15 cellular contexts compared by ENCODE assay signal in the genomic region with DNA sequence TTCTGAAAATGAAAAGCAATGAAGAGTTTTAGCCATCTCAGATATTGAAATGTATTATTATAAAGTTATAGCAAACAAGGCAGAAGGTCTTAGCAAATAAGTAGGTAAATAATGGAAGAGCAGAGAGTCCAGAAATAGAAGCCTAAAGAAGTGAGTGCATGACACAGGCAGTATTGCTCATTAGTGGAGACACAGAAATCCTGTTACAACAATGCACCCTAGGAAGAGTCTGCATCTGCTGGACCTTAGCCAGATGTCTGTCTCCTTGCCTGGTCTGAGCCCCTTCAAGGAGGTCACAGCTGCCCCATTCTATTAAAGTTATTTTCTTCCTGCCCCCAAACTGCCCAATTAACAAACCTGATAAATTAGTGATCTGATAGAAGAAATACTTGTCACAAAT.
"Had no signal": no experiment of that assay in that cellular context is flagged by ENCODE, and none has a peak within 500 bp of the region (broad histone marks: within the 10 kb centered on the region; RNA-seq: fewer than 3 reads in every experiment).

No MANE protein-coding gene starts in this region.

- H3K4me1 Mint-ChIP-seq: activated CD4-positive, alpha-beta T cell treated with anti-CD3 and anti-CD28 coated beads, Interleukin-2, amount 10 ng/mL, durations not matched to agents 7 days and 5 days; T-helper 17 cell had no signal

- H3K4me3 Mint-ChIP-seq: activated CD4-positive, alpha-beta T cell treated with anti-CD3 and anti-CD28 coated beads, Interleukin-2, amount 10 ng/mL, durations not matched to agents 7 days and 5 days; stimulated activated memory B cell treated with anti-CD40 and anti-IgM and Interleukin-4, amounts not matched to agents 10 μg/mL and 1 μg/mL and 100 μg/mL, for 72 hours; T-helper 17 cell had no signal

- H3K4me1 ChIP-seq: right atrium auricular region, tibial artery, vagina had no signal

- H3K27me3 ChIP-seq: brain microvascular endothelial cell, right atrium auricular region, tibial artery, vagina had no signal

- H3K27ac ChIP-seq: brain microvascular endothelial cell, left ventricle myocardium inferior, right atrium auricular region, tibial artery, vagina had no signal

- H3K9me3 ChIP-seq: left ventricle myocardium inferior, right atrium auricular region, tibial artery, vagina had no signal

- H3K9me3 Mint-ChIP-seq: activated CD4-positive, alpha-beta T cell treated with anti-CD3 and anti-CD28 coated beads, Interleukin-2, amount 10 ng/mL, durations not matched to agents 7 days and 5 days; activated naive CD4-positive, alpha-beta T cell treated with anti-CD3 and anti-CD28 coated beads, Interleukin-2, amount 50 U/mL, for 72 hours; activated T-helper 2 cell treated with anti-CD3 and anti-CD28 coated beads, Interferon-gamma antibody, Interleukin-2, Interleukin-4, amounts not matched to agents 10 μg/mL and 5 μg/mL and 100 μg/mL, durations not matched to agents 14 hours and 24 hours and 36 hours; stimulated activated memory B cell treated with anti-CD40 and anti-IgM and Interleukin-4, amounts not matched to agents 10 μg/mL and 1 μg/mL and 100 μg/mL, for 72 hours had no signal

- H3K36me3 ChIP-seq: brain microvascular endothelial cell, left ventricle myocardium inferior, right atrium auricular region, tibial artery, vagina had no signal

- DNase-seq: activated CD4-positive, alpha-beta T cell treated with anti-CD3 and anti-CD28 coated beads, Interleukin-2, amount 10 ng/mL, durations not matched to agents 7 days and 5 days; activated CD4-positive, CD25-positive, alpha-beta regulatory T cell; activated T-cell treated with anti-CD3 and anti-CD28 coated beads for 4 hours; amniotic stem cell; brain microvascular endothelial cell; left ventricle myocardium inferior; mesenchymal stem cell; T-helper 17 cell; tibial artery had no signal

- H3K4me3 ChIP-seq: left ventricle myocardium inferior, right atrium auricular region, tibial artery, vagina had no signal

- H3K36me3 Mint-ChIP-seq: activated naive CD4-positive, alpha-beta T cell treated with anti-CD3 and anti-CD28 coated beads, Interleukin-2, amount 50 U/mL, for 72 hours had no signal

- H3K27ac Mint-ChIP-seq: activated CD4-positive, alpha-beta T cell treated with anti-CD3 and anti-CD28 coated beads, Interleukin-2, amount 10 ng/mL, durations not matched to agents 7 days and 5 days; activated naive CD4-positive, alpha-beta T cell treated with anti-CD3 and anti-CD28 coated beads, Interleukin-2, amount 50 U/mL, for 72 hours; activated T-helper 2 cell treated with anti-CD3 and anti-CD28 coated beads, Interferon-gamma antibody, Interleukin-2, Interleukin-4, amounts not matched to agents 10 μg/mL and 5 μg/mL and 100 μg/mL, durations not matched to agents 14 hours and 24 hours and 36 hours; stimulated activated memory B cell treated with anti-CD40 and anti-IgM and Interleukin-4, amounts not matched to agents 10 μg/mL and 1 μg/mL and 100 μg/mL, for 72 hours; T-helper 17 cell had no signal

- ATAC-seq: activated naive CD4-positive, alpha-beta T cell treated with anti-CD3 and anti-CD28 coated beads, Interleukin-2, amount 50 U/mL, for 72 hours; esophagus mucosa; stimulated activated memory B cell treated with anti-CD40 and anti-IgM and Interleukin-4, amounts not matched to agents 10 μg/mL and 1 μg/mL and 100 μg/mL, for 72 hours; T-helper 17 cell had no signal
